In the genomic region with DNA sequence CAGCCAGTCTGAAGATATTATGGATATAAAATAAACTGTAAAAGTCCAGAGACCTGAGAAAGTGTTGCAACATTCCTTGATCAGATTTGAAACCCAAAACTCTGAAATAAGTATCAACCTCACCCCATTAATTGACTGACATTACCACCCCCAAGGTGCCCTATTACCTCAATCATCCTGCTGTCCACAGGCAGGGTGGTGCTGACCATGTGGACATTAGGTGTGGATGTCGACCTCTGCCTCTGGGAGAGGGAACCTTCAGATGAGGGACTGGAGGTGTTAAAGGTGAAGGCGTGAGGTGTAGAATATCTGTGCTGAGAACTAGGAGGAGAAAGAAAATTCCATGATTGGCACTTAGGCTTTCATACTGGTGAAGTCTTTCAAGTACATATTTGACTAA, we compare ENCODE assay signal across 34 cellular contexts. TPM values are rescaled to one million over a fixed set of nuclear protein-coding genes. Genes with fewer than 3 reads are reported as not detected.
"Had no signal": no experiment of that assay in that cellular context is flagged by ENCODE, and none has a peak within 500 bp of the region (broad histone marks: within the 10 kb centered on the region; RNA-seq: fewer than 3 reads in every experiment).

No MANE protein-coding gene starts in this region.

- DNase-seq: activated CD4-positive, alpha-beta memory T cell treated with anti-CD3 and anti-CD28 coated beads for 36 hours; activated CD4-positive, alpha-beta T cell treated with anti-CD3 and anti-CD28 coated beads, Interleukin-2, amount 10 ng/mL, durations not matched to agents 24 days and 14 days; activated CD4-positive, CD25-positive, alpha-beta regulatory T cell treated with anti-CD3 and anti-CD28 coated beads, Interleukin-2, amount 50 U/mL, for 72 hours; activated CD8-positive, alpha-beta memory T cell treated with anti-CD3 and anti-CD28 coated beads, Interleukin-2, amount 50 U/mL, for 4 hours; activated T-cell treated with anti-CD3 and anti-CD28 coated beads, Interleukin-2, amount 50 U/mL, for 48 hours; central memory CD4-positive, alpha-beta T cell; foreskin keratinocyte; heart left ventricle; kidney glomerular epithelial cell; left ventricle myocardium inferior; mammary epithelial cell; naive B cell; nephron progenitor cell; ovary; stimulated activated CD4-positive, alpha-beta T cell treated with anti-CD3 and anti-CD28 coated beads, Interleukin-12 subunit alpha, Interleukin-12 subunit beta, amount 100 ng/mL, for 4 hours; stimulated activated CD4-positive, alpha-beta T cell treated with anti-CD3 and anti-CD28 coated beads, Interleukin-4, amount 100 ng/mL, for 24 hours; T1000 had no signal

- H3K4me1 ChIP-seq: breast epithelium, foreskin keratinocyte, vagina had no signal

- H3K27ac Mint-ChIP-seq: activated CD4-positive, alpha-beta memory T cell treated with anti-CD3 and anti-CD28 coated beads for 36 hours; activated CD4-positive, alpha-beta T cell treated with anti-CD3 and anti-CD28 coated beads, Interleukin-2, amount 10 ng/mL, durations not matched to agents 24 days and 14 days; activated naive CD4-positive, alpha-beta T cell treated with anti-CD3 and anti-CD28 coated beads, Interleukin-2, amount 50 U/mL, for 72 hours; activated T-helper 2 cell treated with anti-CD3 and anti-CD28 coated beads, Interferon-gamma antibody, Interleukin-2, Interleukin-4, amounts not matched to agents 10 μg/mL and 5 μg/mL and 100 μg/mL, durations not matched to agents 14 hours and 24 hours and 36 hours; dendritic cell treated with granulocyte-macrophage colony-stimulating factor and Interleukin-4, amounts not matched to agents 40 ng/mL and 50 ng/mL, for 4 days; mesothelial cell of epicardium; nephron progenitor cell; progenitor cell of endocrine pancreas; stimulated activated effector memory CD8-positive, alpha-beta T cell treated with anti-CD3 and anti-CD28 coated beads, Interleukin-12 subunit alpha, Interleukin-12 subunit beta, amount 100 ng/mL, for 72 hours; stimulated activated naive CD8-positive, alpha-beta T cell treated with anti-CD3 and anti-CD28 coated beads, Interleukin-15, Interleukin-2, amounts not matched to agents 100 ng/mL and 50 ng/mL, for 24 hours; type B pancreatic cell had no signal

- H3K4me3 ChIP-seq: breast epithelium, esophagus muscularis mucosa, heart left ventricle, left ventricle myocardium inferior, ovary, skin epidermis, thoracic aorta, vagina had no signal

- H3K9me3 ChIP-seq: breast epithelium, esophagus muscularis mucosa, heart left ventricle, left ventricle myocardium inferior, ovary, thoracic aorta, vagina had no signal

- H3K9me3 Mint-ChIP-seq: activated CD4-positive, alpha-beta memory T cell treated with anti-CD3 and anti-CD28 coated beads for 36 hours; activated CD4-positive, alpha-beta T cell treated with anti-CD3 and anti-CD28 coated beads, Interleukin-2, amount 10 ng/mL, durations not matched to agents 24 days and 14 days; activated naive CD4-positive, alpha-beta T cell treated with anti-CD3 and anti-CD28 coated beads, Interleukin-2, amount 50 U/mL, for 72 hours; activated T-helper 2 cell treated with anti-CD3 and anti-CD28 coated beads, Interferon-gamma antibody, Interleukin-2, Interleukin-4, amounts not matched to agents 10 μg/mL and 5 μg/mL and 100 μg/mL, durations not matched to agents 14 hours and 24 hours and 36 hours; dendritic cell treated with granulocyte-macrophage colony-stimulating factor and Interleukin-4, amounts not matched to agents 40 ng/mL and 50 ng/mL, for 4 days; mesothelial cell of epicardium; naive B cell; nephron progenitor cell; stimulated activated effector memory CD8-positive, alpha-beta T cell treated with anti-CD3 and anti-CD28 coated beads, Interleukin-12 subunit alpha, Interleukin-12 subunit beta, amount 100 ng/mL, for 72 hours; stimulated activated naive CD8-positive, alpha-beta T cell treated with anti-CD3 and anti-CD28 coated beads, Interleukin-15, Interleukin-2, amounts not matched to agents 100 ng/mL and 50 ng/mL, for 24 hours; type B pancreatic cell had no signal

- H3K36me3 ChIP-seq: ovary had no signal

- H3K4me1 Mint-ChIP-seq: mesothelial cell of epicardium, naive B cell, nephron progenitor cell had no signal

- H3K4me3 Mint-ChIP-seq: activated CD4-positive, alpha-beta memory T cell treated with anti-CD3 and anti-CD28 coated beads for 36 hours; activated CD4-positive, alpha-beta T cell treated with anti-CD3 and anti-CD28 coated beads, Interleukin-2, amount 10 ng/mL, durations not matched to agents 24 days and 14 days; dendritic cell treated with granulocyte-macrophage colony-stimulating factor and Interleukin-4, amounts not matched to agents 40 ng/mL and 50 ng/mL, for 4 days; mesothelial cell of epicardium; naive B cell; nephron progenitor cell; stimulated activated effector memory CD8-positive, alpha-beta T cell treated with anti-CD3 and anti-CD28 coated beads, Interleukin-12 subunit alpha, Interleukin-12 subunit beta, amount 100 ng/mL, for 72 hours; stimulated activated naive CD8-positive, alpha-beta T cell treated with anti-CD3 and anti-CD28 coated beads, Interleukin-15, Interleukin-2, amounts not matched to agents 100 ng/mL and 50 ng/mL, for 24 hours; type B pancreatic cell had no signal

- H3K27ac ChIP-seq: breast epithelium, esophagus muscularis mucosa, foreskin keratinocyte, heart left ventricle, left ventricle myocardium inferior, ovary, skin epidermis, thoracic aorta, vagina had no signal

- ATAC-seq: activated naive CD4-positive, alpha-beta T cell treated with anti-CD3 and anti-CD28 coated beads, Interleukin-2, amount 50 U/mL, for 72 hours; foreskin keratinocyte; heart left ventricle; sciatic nerve; stimulated activated effector memory CD8-positive, alpha-beta T cell treated with anti-CD3 and anti-CD28 coated beads, Interleukin-12 subunit alpha, Interleukin-12 subunit beta, amount 100 ng/mL, for 72 hours had no signal

- H3K27me3 Mint-ChIP-seq: activated CD4-positive, alpha-beta memory T cell treated with anti-CD3 and anti-CD28 coated beads for 36 hours; activated CD4-positive, alpha-beta T cell treated with anti-CD3 and anti-CD28 coated beads, Interleukin-2, amount 10 ng/mL, durations not matched to agents 24 days and 14 days; dendritic cell treated with granulocyte-macrophage colony-stimulating factor and Interleukin-4, amounts not matched to agents 40 ng/mL and 50 ng/mL, for 4 days; naive B cell; progenitor cell of endocrine pancreas; stimulated activated naive CD8-positive, alpha-beta T cell treated with anti-CD3 and anti-CD28 coated beads, Interleukin-15, Interleukin-2, amounts not matched to agents 100 ng/mL and 50 ng/mL, for 24 hours; type B pancreatic cell had no signal

- H3K27me3 ChIP-seq: breast epithelium, esophagus muscularis mucosa, foreskin keratinocyte, heart left ventricle, ovary, vagina had no signal

RNA-seq across cellular contexts. Expression of a gene that starts 58.7 kb away (rescaled TPM):
- total RNA-seq: activated CD4-positive, alpha-beta memory T cell treated with anti-CD3 and anti-CD28 coated beads for 36 hours; activated CD4-positive, alpha-beta T cell treated with anti-CD3 and anti-CD28 coated beads, Interleukin-2, amount 10 ng/mL, durations not matched to agents 24 days and 14 days; activated CD8-positive, alpha-beta memory T cell treated with anti-CD3 and anti-CD28 coated beads for 36 hours; activated naive CD4-positive, alpha-beta T cell treated with anti-CD3 and anti-CD28 coated beads, Interleukin-2, amount 50 U/mL, for 72 hours; activated T-helper 2 cell treated with anti-CD3 and anti-CD28 coated beads, Interferon-gamma antibody, Interleukin-2, Interleukin-4, amounts not matched to agents 10 μg/mL and 5 μg/mL and 100 μg/mL, durations not matched to agents 14 hours and 24 hours and 36 hours; esophagus muscularis mucosa; sciatic nerve; subcutaneous adipose tissue; T-helper 1 cell treated with Interleukin-12 subunit alpha and Interleukin-12 subunit beta and Interleukin-4 antibody, amounts not matched to agents 30 ng/mL and 1 ng/mL, for 36 hours; thoracic aorta; vagina had no signal
- polyA plus RNA-seq: ovary had no signal
